8 cellular contexts compared by ENCODE assay signal in genomic region chr9:68584110-68585033, GRCh38. TPM values are rescaled to one million over a fixed set of nuclear protein-coding genes. Genes with fewer than 3 reads are reported as not detected.
DNase-seq lines count a peak whose midpoint lies in the region; ATAC-seq and TF ChIP-seq lines count a peak whose summit lies in the region.

No MANE protein-coding gene starts in this region.

- peaks cover 0 to 9% (median 5%) of the 10 kb centered on the region in 11 experiments; a peak in 6 of 22 replicates for H3K9me3 ChIP-seq in BLaER1 treated with 17β-estradiol and CSF1 and Interleukin-3, amounts not matched to agents 10 nM and 100 nM (replicated peaks in 1 of 11)
- H3K9me3 ChIP-seq in colonic mucosa (no peaks in the 10 kb centered on the region), liver (ENCODE audit: control insufficient read depth in 4 of 4, low read length in 3 of 4) (no peaks in the 10 kb centered on the region)

- peaks cover 7 to 30% (median 20%) of the 10 kb centered on the region in 10 experiments; a peak in 19 of 20 replicates for H3K4me1 ChIP-seq in BLaER1 treated with 17β-estradiol and CSF1 and Interleukin-3, amounts not matched to agents 10 nM and 100 nM
- H3K4me1 ChIP-seq in colonic mucosa (no peaks in the 10 kb centered on the region), liver (ENCODE audit: control insufficient read depth in 4 of 4, insufficient read depth in 4 of 4, low read length in 3 of 4) (no peaks in the 10 kb centered on the region)

- peak overlapping the region in 8 of 11 experiments; percentile 11 to 50 (median 32); a peak in 12 of 22 replicates for H3K4me2 ChIP-seq in BLaER1 treated with 17β-estradiol and CSF1 and Interleukin-3, amounts not matched to agents 10 nM and 100 nM

- no peaks in the 10 kb centered on the region for H3K36me3 ChIP-seq in BLaER1 treated with 17β-estradiol and CSF1 and Interleukin-3, amounts not matched to agents 10 nM and 100 nM
- H3K36me3 ChIP-seq in colonic mucosa (no peaks in the 10 kb centered on the region), liver (ENCODE audit: control insufficient read depth in 4 of 4, insufficient read depth in 3 of 4, low read depth in 1 of 4, low read length in 3 of 4) (no peaks in the 10 kb centered on the region)

- H4K20me1 ChIP-seq in BLaER1 treated with 17β-estradiol and CSF1 and Interleukin-3, amounts not matched to agents 10 nM and 100 nM, result no peaks in the 10 kb centered on the region

- TF ChIP-seq CTCF in colonic mucosa (IDR thresholded peaks at IDR 0.05) (peak; percentile 98), liver (IDR thresholded peaks at IDR 0.05; ENCODE audit: low read depth, low read length, missing input control) (peak; percentile 100)

- TF ChIP-seq RAD21 in liver (IDR thresholded peaks at IDR 0.05), result peak; percentile 97 to 98

- peak; percentile 64 for DNase-seq in GM19238 (ENCODE audit: insufficient read length, low spot score)
- peak; percentile 59 for DNase-seq in NCI-H446 treated with DMSO at 0.1 percent for 48 hours (lab: John Stamatoyannopoulos, UW)
- peak; percentile 86 to 88 for DNase-seq in activated CD4-positive, alpha-beta T cell treated with anti-CD3 and anti-CD28 coated beads for 4 hours
- DNase-seq in colonic mucosa, result peak; percentile 92
- DNase-seq in stimulated activated CD4-positive, alpha-beta T cell treated with anti-CD3 and anti-CD28 coated beads, TNF-alpha, amount 100 ng/mL, for 24 hours (ENCODE audit: low read depth in 3 of 3), result peak; percentile 67 to 82 (median 69)

- peak; percentile 88 for ATAC-seq in HG03354 (IDR thresholded peaks at IDR 0.05; ENCODE audit: poor library complexity, severe bottlenecking, unreplicated experiment)

- no peak overlapping the region for H3K4me3 ChIP-seq in BLaER1 treated with 17β-estradiol and CSF1 and Interleukin-3, amounts not matched to agents 10 nM and 100 nM
- H3K4me3 ChIP-seq in colonic mucosa, result no peak overlapping the region
- no peak overlapping the region for H3K4me3 ChIP-seq in liver (ENCODE audit: low read depth in 1 of 3, low read length in 3 of 3)

- intact Hi-C loops in colonic mucosa (cut with DNase I), result loop anchor here (5.0 to 10.0 kb wide), 3 partner anchors 103 to 410 kb away; no protein-coding TSS in a partner anchor

- no peaks in the 10 kb centered on the region for H3K27me3 ChIP-seq in BLaER1 treated with 17β-estradiol and CSF1 and Interleukin-3, amounts not matched to agents 10 nM and 100 nM
- H3K27me3 ChIP-seq in colonic mucosa, result no peaks in the 10 kb centered on the region
- peaks cover 0 to 3% (median 0%) of the 10 kb centered on the region in 4 donors for H3K27me3 ChIP-seq in liver (ENCODE audit: control insufficient read depth in 4 of 4, insufficient read depth in 4 of 4, low read length in 3 of 4)

- 25% methylated on average over 16 of the region's 16 CpGs for WGBS in liver

- no peak overlapping the region for H3K9ac ChIP-seq in BLaER1 treated with 17β-estradiol and CSF1 and Interleukin-3, amounts not matched to agents 10 nM and 100 nM
- no peak overlapping the region for H3K9ac ChIP-seq in colonic mucosa (ENCODE audit: low read depth in 2 of 2, low read length in 2 of 2)
- no peak overlapping the region for H3K9ac ChIP-seq in liver (ENCODE audit: low read depth in 1 of 2, low read length in 2 of 2)

- no peak overlapping the region for H3K27ac ChIP-seq in BLaER1 treated with 17β-estradiol and CSF1 and Interleukin-3, amounts not matched to agents 10 nM and 100 nM
- H3K27ac ChIP-seq in colonic mucosa, result no peak overlapping the region
- no peak overlapping the region for H3K27ac ChIP-seq in liver (ENCODE audit: low read depth in 1 of 2, low read length in 2 of 2)

TF ChIP-seq in liver, 16 proteins besides CTCF, POLR2A, EP300 and RAD21:
- TF ChIP-seq RXRA (IDR thresholded peaks at IDR 0.05), result peak; percentile 5 to 12
- no peak for TF ChIP-seq NR2F2 (IDR thresholded peaks at IDR 0.05)
- TF ChIP-seq ATF3 (IDR thresholded peaks at IDR 0.05), result no peak

RNA-seq across cellular contexts. Expression of gene TMEM252, which starts 43.7 kb away (rescaled TPM):
- total RNA-seq in colonic mucosa (not detected), liver (under 1 TPM in 1 of 2 donors, not detected in 1; 0.17 TPM)
- polyA plus RNA-seq in liver, result not detected
